ENCODE assay signal across 20 cellular contexts in genomic region chr4:3420606-3420955, GRCh38. TPM values are rescaled to one million over a fixed set of nuclear protein-coding genes. Genes with fewer than 3 reads are reported as not detected.
"Had no signal": no experiment of that assay in that cellular context is flagged by ENCODE, and none has a peak within 500 bp of the region (broad histone marks: within the 10 kb centered on the region; RNA-seq: fewer than 3 reads in every experiment).

No MANE protein-coding gene starts in this region.

- ATAC-seq: activated CD8-positive, alpha-beta memory T cell treated with anti-CD3 and anti-CD28 coated beads, Interleukin-2, amount 10 ng/mL, durations not matched to agents 7 days and 5 days; body of pancreas; foreskin keratinocyte; left colon; T-cell had no signal

- H3K27ac ChIP-seq: body of pancreas, foreskin keratinocyte had no signal

- H3K4me1 ChIP-seq: body of pancreas, foreskin keratinocyte had no signal

- H3K4me2 ChIP-seq: SK-N-SH had no signal

- H3K27me3 ChIP-seq: body of pancreas, foreskin keratinocyte had no signal

- H3K4me3 Mint-ChIP-seq: activated CD8-positive, alpha-beta memory T cell treated with anti-CD3 and anti-CD28 coated beads, Interleukin-2, amount 10 ng/mL, durations not matched to agents 7 days and 5 days; activated naive CD4-positive, alpha-beta T cell treated with anti-CD3 and anti-CD28 coated beads, Interleukin-2, amount 50 U/mL, for 24 hours; central memory CD8-positive, alpha-beta T cell; immature natural killer cell; nephron; T-cell had no signal

- H3K36me3 Mint-ChIP-seq: activated CD8-positive, alpha-beta memory T cell treated with anti-CD3 and anti-CD28 coated beads, Interleukin-2, amount 10 ng/mL, durations not matched to agents 7 days and 5 days had no signal

- H3K27ac Mint-ChIP-seq: activated CD8-positive, alpha-beta memory T cell treated with anti-CD3 and anti-CD28 coated beads, Interleukin-2, amount 10 ng/mL, durations not matched to agents 7 days and 5 days; activated naive CD4-positive, alpha-beta T cell treated with anti-CD3 and anti-CD28 coated beads, Interleukin-2, amount 50 U/mL, for 24 hours; immature natural killer cell; nephron; T-cell had no signal

- DNase-seq: activated CD4-positive, CD25-positive, alpha-beta regulatory T cell treated with anti-CD3 and anti-CD28 coated beads, Interleukin-2, amount 50 U/mL, for 72 hours; activated CD8-positive, alpha-beta memory T cell treated with anti-CD3 and anti-CD28 coated beads, Interleukin-2, amount 10 ng/mL, durations not matched to agents 7 days and 5 days; activated effector memory CD4-positive, alpha-beta T cell treated with Interleukin-2 at 50 U/mL for 16 hours; activated T-cell treated with anti-CD3 and anti-CD28 coated beads, Interleukin-2, amount 50 U/mL, for 1 hour; amniotic stem cell; effector memory CD4-positive, alpha-beta T cell; foreskin keratinocyte; immature natural killer cell; left colon; SK-N-SH; stimulated activated CD4-positive, alpha-beta T cell treated with anti-CD3 and anti-CD28 coated beads, Interleukin-4, amount 100 ng/mL, for 1 hour; stimulated activated naive CD4-positive, alpha-beta T cell; T-cell; T-helper 9 cell; trophoblast cell had no signal

- H3K4me1 Mint-ChIP-seq: activated CD8-positive, alpha-beta memory T cell treated with anti-CD3 and anti-CD28 coated beads, Interleukin-2, amount 10 ng/mL, durations not matched to agents 7 days and 5 days; activated naive CD4-positive, alpha-beta T cell treated with anti-CD3 and anti-CD28 coated beads, Interleukin-2, amount 50 U/mL, for 24 hours; central memory CD8-positive, alpha-beta T cell; T-cell had no signal

- H3K9me3 Mint-ChIP-seq: activated naive CD4-positive, alpha-beta T cell treated with anti-CD3 and anti-CD28 coated beads, Interleukin-2, amount 50 U/mL, for 24 hours; central memory CD8-positive, alpha-beta T cell; immature natural killer cell; nephron; T-cell had no signal

- H3K9me3 ChIP-seq: body of pancreas, SK-N-SH had no signal

- H3K27me3 Mint-ChIP-seq: activated CD8-positive, alpha-beta memory T cell treated with anti-CD3 and anti-CD28 coated beads, Interleukin-2, amount 10 ng/mL, durations not matched to agents 7 days and 5 days; activated naive CD4-positive, alpha-beta T cell treated with anti-CD3 and anti-CD28 coated beads, Interleukin-2, amount 50 U/mL, for 24 hours; central memory CD8-positive, alpha-beta T cell; T-cell had no signal

- H3K4me3 ChIP-seq: body of pancreas had no signal

- H3K9ac ChIP-seq: SK-N-SH had no signal

RNA-seq across cellular contexts. Expression of gene HGFAC, which starts 21.2 kb away (rescaled TPM):
- total RNA-seq: activated CD8-positive, alpha-beta memory T cell treated with anti-CD3 and anti-CD28 coated beads, Interleukin-2, amount 10 ng/mL, durations not matched to agents 7 days and 5 days; foreskin keratinocyte; left colon had no signal
- polyA plus RNA-seq: foreskin keratinocyte, immature natural killer cell had no signal

RNA-seq across cellular contexts. Expression of gene DOK7, which starts 42.5 kb away (rescaled TPM):
- total RNA-seq: activated CD8-positive, alpha-beta memory T cell treated with anti-CD3 and anti-CD28 coated beads, Interleukin-2, amount 10 ng/mL, durations not matched to agents 7 days and 5 days; occipital lobe had no signal
- polyA plus RNA-seq: SK-N-SH had no signal
